In the genomic region with DNA sequence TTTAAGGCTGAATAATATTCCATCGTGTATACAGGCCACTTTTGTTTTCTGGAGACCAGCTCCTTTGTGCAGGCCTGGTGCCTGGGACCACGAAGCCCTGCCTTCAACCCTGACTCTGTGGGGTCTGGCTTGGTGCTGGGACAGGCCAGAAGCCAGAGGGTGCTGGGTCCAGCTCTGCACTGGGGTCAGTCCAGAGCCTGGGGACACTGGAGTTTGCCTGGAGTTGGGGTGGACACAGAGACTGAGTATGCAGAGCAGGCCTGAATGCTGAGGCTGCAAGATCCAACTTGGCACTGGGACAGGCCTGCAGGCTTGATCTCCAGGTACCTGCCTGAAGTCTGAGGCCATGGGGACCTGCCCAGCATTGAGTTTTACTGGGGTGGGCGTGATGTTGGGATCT, we compare ENCODE assay signal across 26 cellular contexts.
"Had no signal": no experiment of that assay in that cellular context is flagged by ENCODE, and none has a peak within 500 bp of the region (broad histone marks: within the 10 kb centered on the region; RNA-seq: fewer than 3 reads in every experiment).

No MANE protein-coding gene starts in this region.

- ATAC-seq: left colon; left lung; lower lobe of right lung; naive thymus-derived CD8-positive, alpha-beta T cell; psoas muscle had no signal

- H3K4me3 Mint-ChIP-seq: naive thymus-derived CD8-positive, alpha-beta T cell; nephron; neural crest cell; stimulated activated naive B cell treated with anti-CD40 and anti-IgM and Interleukin-4, amounts not matched to agents 10 μg/mL and 1 μg/mL and 100 μg/mL, for 72 hours; stimulated activated naive CD8-positive, alpha-beta T cell treated with anti-CD3 and anti-CD28 coated beads, Interleukin-15, Interleukin-2, amounts not matched to agents 100 ng/mL and 50 ng/mL, for 24 hours had no signal

- FAIRE-seq: keratinocyte had no signal

- H3K9me3 ChIP-seq: lower lobe of right lung, psoas muscle, right lobe of liver, thyroid gland, transverse colon, vagina had no signal

- H3K27ac ChIP-seq: heart left ventricle, left lung, lower lobe of right lung, parathyroid adenoma, psoas muscle, right lobe of liver, thyroid gland, transverse colon, vagina had no signal

- H3K4me3 ChIP-seq: heart left ventricle, left lung, lower lobe of right lung, psoas muscle, right lobe of liver, smooth muscle cell, thyroid gland, transverse colon, vagina had no signal

- H3K27ac Mint-ChIP-seq: naive thymus-derived CD8-positive, alpha-beta T cell; nephron; stimulated activated naive B cell treated with anti-CD40 and anti-IgM and Interleukin-4, amounts not matched to agents 10 μg/mL and 1 μg/mL and 100 μg/mL, for 72 hours; stimulated activated naive CD8-positive, alpha-beta T cell treated with anti-CD3 and anti-CD28 coated beads, Interleukin-15, Interleukin-2, amounts not matched to agents 100 ng/mL and 50 ng/mL, for 24 hours had no signal

- DNase-seq: heart left ventricle; hypothalamus; left colon; lower lobe of right lung; mammary epithelial cell; mesenchymal stem cell; naive thymus-derived CD8-positive, alpha-beta T cell; nucleus accumbens; right lobe of liver; stimulated activated CD4-positive, alpha-beta T cell treated with anti-CD3 and anti-CD28 coated beads, Interleukin-1b, Interleukin-23, amount 100 ng/mL, for 48 hours; stimulated activated CD4-positive, alpha-beta T cell treated with anti-CD3 and anti-CD28 coated beads, Interleukin-2, amount 100 ng/mL, for 48 hours; stimulated activated CD4-positive, alpha-beta T cell treated with anti-CD3 and anti-CD28 coated beads, Interleukin-4, amount 100 ng/mL, for 4 hours; stimulated activated CD8-positive, alpha-beta memory T cell treated with anti-CD3 and anti-CD28 coated beads, Interleukin-4, amount 100 ng/mL, for 48 hours; stimulated activated naive B cell treated with anti-CD40 and anti-IgM and Interleukin-4, amounts not matched to agents 10 μg/mL and 1 μg/mL and 100 μg/mL, for 72 hours; substantia nigra; thyroid gland; transverse colon had no signal

- H3K4me1 Mint-ChIP-seq: naive thymus-derived CD8-positive, alpha-beta T cell; nephron; neural crest cell; stimulated activated naive B cell treated with anti-CD40 and anti-IgM and Interleukin-4, amounts not matched to agents 10 μg/mL and 1 μg/mL and 100 μg/mL, for 72 hours had no signal

- H3K36me3 ChIP-seq: heart left ventricle, left lung, lower lobe of right lung, right lobe of liver, thyroid gland, transverse colon, vagina had no signal

- H3K36me3 Mint-ChIP-seq: naive thymus-derived CD8-positive, alpha-beta T cell; stimulated activated naive B cell treated with anti-CD40 and anti-IgM and Interleukin-4, amounts not matched to agents 10 μg/mL and 1 μg/mL and 100 μg/mL, for 72 hours had no signal

- H3K9me3 Mint-ChIP-seq: nephron; neural crest cell; stimulated activated naive B cell treated with anti-CD40 and anti-IgM and Interleukin-4, amounts not matched to agents 10 μg/mL and 1 μg/mL and 100 μg/mL, for 72 hours had no signal

- H3K27me3 Mint-ChIP-seq: naive thymus-derived CD8-positive, alpha-beta T cell; stimulated activated naive B cell treated with anti-CD40 and anti-IgM and Interleukin-4, amounts not matched to agents 10 μg/mL and 1 μg/mL and 100 μg/mL, for 72 hours; stimulated activated naive CD8-positive, alpha-beta T cell treated with anti-CD3 and anti-CD28 coated beads, Interleukin-15, Interleukin-2, amounts not matched to agents 100 ng/mL and 50 ng/mL, for 24 hours had no signal

- H3K4me1 ChIP-seq: heart left ventricle, left lung, lower lobe of right lung, parathyroid adenoma, psoas muscle, right lobe of liver, thyroid gland, transverse colon, vagina had no signal

- H3K27me3 ChIP-seq: heart left ventricle, left lung, right lobe of liver, thyroid gland, transverse colon, vagina had no signal
